In genomic region chrX:29671426-29671825, GRCh38 we compare ENCODE assay signal across 28 cellular contexts.
"Had no signal": no experiment of that assay in that cellular context is flagged by ENCODE, and none has a peak within 500 bp of the region (broad histone marks: within the 10 kb centered on the region; RNA-seq: fewer than 3 reads in every experiment).

No MANE protein-coding gene starts in this region.

- DNase-seq: activated CD4-positive, alpha-beta T cell treated with anti-CD3 and anti-CD28 coated beads for 48 hours; activated CD4-positive, alpha-beta T cell treated with anti-CD3 and anti-CD28 coated beads, Interleukin-2, amount 50 U/mL, for 48 hours; activated gamma-delta T cell treated with Interleukin-2 at 50 U/mL for 16 hours; activated naive CD4-positive, alpha-beta T cell treated with anti-CD3 and anti-CD28 coated beads, Interleukin-2, amount 50 U/mL, for 16 hours; activated T-cell treated with anti-CD3 and anti-CD28 coated beads, Interleukin-2, amount 50 U/mL, for 4 hours; amygdala; cerebellar nuclear complex; cortex of kidney; effector memory CD8-positive, alpha-beta T cell; erythroblast; gastrocnemius medialis; glutamatergic neuron; kidney; naive B cell; nephron progenitor cell; right lobe of liver; stimulated activated CD4-positive, alpha-beta T cell treated with anti-CD3 and anti-CD28 coated beads, Interleukin-2, amount 100 ng/mL, for 48 hours; stimulated activated naive CD4-positive, alpha-beta T cell treated with Interleukin-2 at 50 U/mL for 16 hours; T-helper 17 cell; T1000; WERI-Rb-1 had no signal

- H3K36me3 Mint-ChIP-seq: brain, mesothelial cell of epicardium, naive B cell had no signal

- H3K27ac Mint-ChIP-seq: activated T-helper 17 cell treated with anti-CD3 and anti-CD28 coated beads, Interleukin-2, amount 50 U/mL, for 72 hours; brain; effector memory CD8-positive, alpha-beta T cell; mesothelial cell of epicardium; naive B cell; nephron progenitor cell; T-helper 17 cell had no signal

- H3K27me3 Mint-ChIP-seq: activated T-helper 17 cell treated with anti-CD3 and anti-CD28 coated beads, Interleukin-2, amount 50 U/mL, for 72 hours; effector memory CD8-positive, alpha-beta T cell; naive B cell; T-helper 17 cell had no signal

- H3K36me3 ChIP-seq: cardiac muscle cell, gastrocnemius medialis, neutrophil, right lobe of liver, tibial nerve, WERI-Rb-1 had no signal

- H3K9me3 Mint-ChIP-seq: activated T-cell treated with anti-CD3 and anti-CD28 coated beads, Interleukin-2, amount 50 U/mL, for 4 hours; activated T-helper 17 cell treated with anti-CD3 and anti-CD28 coated beads, Interleukin-2, amount 50 U/mL, for 72 hours; brain; mesothelial cell of epicardium; nephron progenitor cell had no signal

- H3K4me1 Mint-ChIP-seq: activated T-helper 17 cell treated with anti-CD3 and anti-CD28 coated beads, Interleukin-2, amount 50 U/mL, for 72 hours; brain; mesothelial cell of epicardium; naive B cell; nephron progenitor cell; T-helper 17 cell had no signal

- H3K4me3 ChIP-seq: cardiac muscle cell, gastrocnemius medialis, right lobe of liver, tibial nerve had no signal

- H3K27me3 ChIP-seq: cardiac muscle cell, gastrocnemius medialis, neutrophil, tibial nerve had no signal

- ATAC-seq: activated CD4-positive, CD25-positive, alpha-beta regulatory T cell treated with anti-CD3 and anti-CD28 coated beads, Interleukin-2, amount 50 U/mL, for 24 hours; activated T-cell treated with anti-CD3 and anti-CD28 coated beads, Interleukin-2, amount 50 U/mL, for 4 hours; activated T-helper 17 cell treated with anti-CD3 and anti-CD28 coated beads, Interleukin-2, amount 50 U/mL, for 72 hours; effector memory CD8-positive, alpha-beta T cell; gastrocnemius medialis; right lobe of liver; T-helper 17 cell had no signal

- H3K4me3 Mint-ChIP-seq: activated T-cell treated with anti-CD3 and anti-CD28 coated beads, Interleukin-2, amount 50 U/mL, for 4 hours; activated T-helper 17 cell treated with anti-CD3 and anti-CD28 coated beads, Interleukin-2, amount 50 U/mL, for 72 hours; brain; effector memory CD8-positive, alpha-beta T cell; mesothelial cell of epicardium; naive B cell; nephron progenitor cell; T-helper 17 cell had no signal

- H3K4me1 ChIP-seq: gastrocnemius medialis, right lobe of liver, tibial nerve had no signal

- H3K9me3 ChIP-seq: gastrocnemius medialis, neutrophil, right lobe of liver, tibial nerve had no signal

- H3K27ac ChIP-seq: cardiac muscle cell, gastrocnemius medialis, neutrophil, right lobe of liver, tibial nerve, WERI-Rb-1 had no signal
